In the genomic region with DNA sequence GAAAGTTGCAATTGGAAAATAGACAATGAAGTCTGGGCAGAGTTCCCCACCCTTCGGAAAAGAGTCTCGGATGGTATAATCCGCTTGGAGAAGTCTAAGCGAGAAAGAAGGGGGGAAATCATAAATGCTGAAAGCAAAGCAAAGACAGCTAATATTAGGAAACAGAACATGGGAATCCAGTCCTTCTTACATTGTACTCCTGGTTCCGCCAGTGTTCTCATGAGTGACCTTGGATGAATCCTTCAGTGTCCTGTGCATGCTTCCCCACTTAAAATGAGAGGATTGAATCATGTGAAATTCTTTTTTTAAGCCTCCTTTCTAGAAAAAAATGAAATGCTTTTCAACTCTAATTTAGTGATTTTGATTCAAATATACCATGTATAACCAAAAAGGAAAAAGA, we compare ENCODE assay signal across 15 cellular contexts.
DNase-seq lines count a peak whose midpoint lies in the region; ATAC-seq and TF ChIP-seq lines count a peak whose summit lies in the region.
"Had no signal": no experiment of that assay in that cellular context is flagged by ENCODE, and none has a peak within 500 bp of the region (broad histone marks: within the 10 kb centered on the region; RNA-seq: fewer than 3 reads in every experiment).

No MANE protein-coding gene starts in this region.

- TF ChIP-seq POLR2A in heart left ventricle (IDR thresholded peaks at IDR 0.05) (no peak), uterus (IDR thresholded peaks at IDR 0.05) (no peak)

- H3K4me3 ChIP-seq in heart left ventricle (no peak overlapping the region), uterus (peak overlapping the region in 1 of 2 donors; percentile 4)
- H3K4me3 ChIP-seq in CD8-positive, alpha-beta T cell (ENCODE audit: low read depth, low read length), result no peak overlapping the region
- H3K4me3 ChIP-seq: BLaER1 had no signal

- no peaks in the 10 kb centered on the region for H3K9me3 Mint-ChIP-seq in brain
- no peaks in the 10 kb centered on the region for H3K9me3 Mint-ChIP-seq in CD8-positive, alpha-beta T cell
- H3K9me3 Mint-ChIP-seq in activated T-cell treated with anti-CD3 and anti-CD28 coated beads, Interleukin-2, amount 50 U/mL, for 24 hours, result no peaks in the 10 kb centered on the region
- H3K9me3 Mint-ChIP-seq: central memory CD8-positive, alpha-beta T cell had no signal

- H3K27me3 ChIP-seq in heart left ventricle, result no peaks in the 10 kb centered on the region
- no peaks in the 10 kb centered on the region for H3K27me3 ChIP-seq in uterus
- H3K27me3 ChIP-seq in CD8-positive, alpha-beta T cell (ENCODE audit: insufficient read depth, low read length), result no peaks in the 10 kb centered on the region
- H3K27me3 ChIP-seq: BLaER1 had no signal

- H3K36me3 ChIP-seq in heart left ventricle (no peaks in the 10 kb centered on the region), uterus (no peaks in the 10 kb centered on the region)
- no peaks in the 10 kb centered on the region for H3K36me3 ChIP-seq in CD8-positive, alpha-beta T cell (ENCODE audit: insufficient read depth, low read length)
- H3K36me3 ChIP-seq: BLaER1 had no signal

- no peaks in the 10 kb centered on the region for H3K36me3 Mint-ChIP-seq in brain
- H3K36me3 Mint-ChIP-seq in CD8-positive, alpha-beta T cell, result peaks cover 22% of the 10 kb centered on the region
- peaks cover 19% of the 10 kb centered on the region for H3K36me3 Mint-ChIP-seq in activated T-cell treated with anti-CD3 and anti-CD28 coated beads, Interleukin-2, amount 50 U/mL, for 24 hours (ENCODE audit: low read depth)

- H3K9me3 ChIP-seq in heart left ventricle (no peaks in the 10 kb centered on the region), uterus (no peaks in the 10 kb centered on the region)
- no peaks in the 10 kb centered on the region for H3K9me3 ChIP-seq in CD8-positive, alpha-beta T cell (ENCODE audit: low read length)
- H3K9me3 ChIP-seq: BLaER1 had no signal

- peaks cover 46% of the 10 kb centered on the region for H3K4me1 Mint-ChIP-seq in brain
- no peaks in the 10 kb centered on the region for H3K4me1 Mint-ChIP-seq in CD8-positive, alpha-beta T cell (ENCODE audit: low read depth)
- H3K4me1 Mint-ChIP-seq in activated T-cell treated with anti-CD3 and anti-CD28 coated beads, Interleukin-2, amount 50 U/mL, for 24 hours (ENCODE audit: low read depth), result no peaks in the 10 kb centered on the region
- H3K4me1 Mint-ChIP-seq: central memory CD8-positive, alpha-beta T cell had no signal

- ATAC-seq in heart left ventricle, result peak; percentile 38 to 49 (median 48)
- ATAC-seq in HG03354 (IDR thresholded peaks at IDR 0.05; ENCODE audit: poor library complexity, severe bottlenecking, unreplicated experiment), result no peak
- no peak for ATAC-seq in CD8-positive, alpha-beta T cell
- ATAC-seq: activated CD4-positive, CD25-positive, alpha-beta regulatory T cell treated with anti-CD3 and anti-CD28 coated beads, Interleukin-2, amount 50 U/mL, for 24 hours; naive thymus-derived CD4-positive, alpha-beta T cell had no signal

- intact Hi-C loops in heart left ventricle (cut with DNase I), result loop anchor here in 1 of 10 donors (10.0 kb wide), 1 partner anchor 50 kb away; no protein-coding TSS in a partner anchor
- intact Hi-C loops in uterus (cut with DNase I; ENCODE audit: low total_unique reads), result no loop called here
- intact Hi-C loops in CD8-positive, alpha-beta T cell (cut with DNase I, micrococcal nuclease), result no loop called here

- H3K4me1 ChIP-seq in heart left ventricle (peaks cover 0 to 36% (median 16%) of the 10 kb centered on the region in 12 donors), uterus (peaks cover 0 to 13% of the 10 kb centered on the region in 2 donors)
- no peaks in the 10 kb centered on the region for H3K4me1 ChIP-seq in CD8-positive, alpha-beta T cell (ENCODE audit: insufficient read depth, low read length)
- H3K4me1 ChIP-seq: BLaER1 had no signal

- peak overlapping the region; percentile 27 to 92 (median 64) for H3K27ac Mint-ChIP-seq in brain
- H3K27ac Mint-ChIP-seq in CD8-positive, alpha-beta T cell, result no peak overlapping the region
- no peak overlapping the region for H3K27ac Mint-ChIP-seq in activated T-cell treated with anti-CD3 and anti-CD28 coated beads, Interleukin-2, amount 50 U/mL, for 24 hours
- H3K27ac Mint-ChIP-seq: naive thymus-derived CD4-positive, alpha-beta T cell had no signal

- 48 to 66% (median 57%) methylated on average over 5 of the region's 5 CpGs for WGBS in heart left ventricle, 4 donors

- DNase-seq in heart left ventricle, result no peak
- DNase-seq in pons (ENCODE audit: low spot score), result peak; percentile 29
- DNase-seq in uterus, result no peak
- no peak for DNase-seq in CD8-positive, alpha-beta T cell
- DNase-seq in activated T-cell treated with anti-CD3 and anti-CD28 coated beads, Interleukin-2, amount 50 U/mL, for 24 hours, result no peak
- DNase-seq: activated naive CD4-positive, alpha-beta T cell treated with anti-CD3 and anti-CD28 coated beads, Interleukin-2, amount 50 U/mL, for 16 hours; MM.1S; naive thymus-derived CD4-positive, alpha-beta T cell; NCI-H774; T-helper 2 cell had no signal

- POLR2A ChIA-PET in CD8-positive, alpha-beta T cell (lab: Charles Lee), result no interaction called here

- H3K27me3 Mint-ChIP-seq in brain, result no peaks in the 10 kb centered on the region
- H3K27me3 Mint-ChIP-seq in CD8-positive, alpha-beta T cell (ENCODE audit: low read depth), result no peaks in the 10 kb centered on the region
- no peaks in the 10 kb centered on the region for H3K27me3 Mint-ChIP-seq in activated T-cell treated with anti-CD3 and anti-CD28 coated beads, Interleukin-2, amount 50 U/mL, for 24 hours
- H3K27me3 Mint-ChIP-seq: central memory CD8-positive, alpha-beta T cell; naive thymus-derived CD4-positive, alpha-beta T cell had no signal

- no peak overlapping the region for H3K4me3 Mint-ChIP-seq in brain
- no peak overlapping the region for H3K4me3 Mint-ChIP-seq in CD8-positive, alpha-beta T cell
- H3K4me3 Mint-ChIP-seq in activated T-cell treated with anti-CD3 and anti-CD28 coated beads, Interleukin-2, amount 50 U/mL, for 24 hours, result no peak overlapping the region
- H3K4me3 Mint-ChIP-seq: central memory CD8-positive, alpha-beta T cell; naive thymus-derived CD4-positive, alpha-beta T cell had no signal

- CTCF ChIA-PET in CD8-positive, alpha-beta T cell (lab: Charles Lee), result interaction anchor here (0.6 kb wide), 1 partner anchor 192 kb away, joined by 3 read pairs; no protein-coding TSS in a partner anchor

- TF ChIP-seq CTCF in brain (conservative IDR thresholded peaks at IDR 0.05), result no peak
- no peak for TF ChIP-seq CTCF in heart left ventricle (IDR thresholded peaks at IDR 0.05)
- TF ChIP-seq CTCF in uterus (IDR thresholded peaks at IDR 0.05), result no peak
- no peak for TF ChIP-seq CTCF in CD8-positive, alpha-beta T cell (IDR thresholded peaks at IDR 0.05)

- peak overlapping the region; percentile 5 to 68 (median 46) for H3K27ac ChIP-seq in heart left ventricle
- H3K27ac ChIP-seq in uterus, result peak overlapping the region; percentile 79 to 95
- no peak overlapping the region for H3K27ac ChIP-seq in CD8-positive, alpha-beta T cell (ENCODE audit: low read depth, low read length)
- H3K27ac ChIP-seq: BLaER1 had no signal

Comparison
In these comparisons a context has a peak if more than half of its experiments do, and no peak if none do; other contexts are left out.
1. H3K27ac Mint-ChIP-seq: peak in brain (5 of 5); none in CD8-positive, alpha-beta T cell (single experiment) and activated T-cell treated with anti-CD3 and anti-CD28 coated beads, Interleukin-2, amount 50 U/mL, for 24 hours (single experiment).
2. ATAC-seq: peak in heart left ventricle (4 of 4); none in HG03354 (single experiment) and CD8-positive, alpha-beta T cell (single experiment).